1 cellular context compared by ENCODE assay signal in the genomic region with DNA sequence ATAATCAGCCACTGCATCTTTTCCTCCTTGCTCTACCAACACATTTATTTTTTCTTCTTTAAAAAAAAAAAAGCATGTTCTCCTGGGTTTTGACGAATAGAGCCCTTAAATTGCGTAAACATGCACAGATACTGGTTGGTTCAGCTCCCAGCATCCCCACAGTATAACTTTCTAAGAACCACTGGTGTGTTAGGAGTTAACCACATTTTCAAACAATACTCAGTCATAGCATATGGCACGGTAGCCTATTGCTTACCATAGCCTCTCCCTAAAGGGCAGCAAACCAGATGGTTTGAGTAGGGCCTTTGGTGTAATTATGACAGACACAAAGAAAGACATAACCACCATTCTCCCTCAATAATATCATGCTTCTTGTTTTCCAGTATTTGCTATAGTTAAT.
TF ChIP-seq lines count a peak whose summit lies in the region.

No MANE protein-coding gene starts in this region.

TF ChIP-seq in SK-N-SH, 30 proteins besides CTCF, POLR2A, EP300 and RAD21 (continued from another document):
- TF ChIP-seq, protein P1, sequence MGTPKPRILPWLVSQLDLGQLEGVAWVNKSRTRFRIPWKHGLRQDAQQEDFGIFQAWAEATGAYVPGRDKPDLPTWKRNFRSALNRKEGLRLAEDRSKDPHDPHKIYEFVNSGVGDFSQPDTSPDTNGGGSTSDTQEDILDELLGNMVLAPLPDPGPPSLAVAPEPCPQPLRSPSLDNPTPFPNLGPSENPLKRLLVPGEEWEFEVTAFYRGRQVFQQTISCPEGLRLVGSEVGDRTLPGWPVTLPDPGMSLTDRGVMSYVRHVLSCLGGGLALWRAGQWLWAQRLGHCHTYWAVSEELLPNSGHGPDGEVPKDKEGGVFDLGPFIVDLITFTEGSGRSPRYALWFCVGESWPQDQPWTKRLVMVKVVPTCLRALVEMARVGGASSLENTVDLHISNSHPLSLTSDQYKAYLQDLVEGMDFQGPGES (IDR thresholded peaks at IDR 0.05; ENCODE audit: low read depth, low read length): no peak
- TF ChIP-seq GABPA (IDR thresholded peaks at IDR 0.05; ENCODE audit: low read depth) (no peak), NRF1 (IDR thresholded peaks at IDR 0.05; ENCODE audit: low read depth, low read length) (no peak)
TF ChIP-seq in SK-N-SH: peak in this region for 0.
